ENCODE assay signal across 10 cellular contexts in the genomic region with DNA sequence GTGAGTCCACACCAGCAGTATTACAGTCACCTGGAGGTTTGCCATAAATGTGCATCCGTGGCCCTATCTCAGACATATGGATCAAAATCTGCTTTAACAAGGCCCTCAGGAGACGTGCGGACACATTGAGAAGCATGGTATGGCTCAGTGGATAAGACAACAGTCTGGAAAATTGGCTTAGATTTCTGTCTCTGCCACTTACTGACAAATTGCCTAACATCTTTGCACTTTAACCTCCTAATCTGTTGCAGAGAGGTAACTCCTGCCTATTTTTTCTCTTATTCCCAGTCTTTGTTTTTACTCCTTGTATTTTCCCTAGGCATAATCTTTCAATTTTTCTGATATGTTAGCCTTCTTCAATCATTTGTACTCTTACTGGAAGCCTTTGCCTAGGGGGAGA.
"Had no signal": no experiment of that assay in that cellular context is flagged by ENCODE, and none has a peak within 500 bp of the region (broad histone marks: within the 10 kb centered on the region; RNA-seq: fewer than 3 reads in every experiment).

No MANE protein-coding gene starts in this region.

- FAIRE-seq: K562 had no signal

- H3K36me3 ChIP-seq: HAP-1 had no signal

- ATAC-seq: HCT116, K562 had no signal

- H3K9ac ChIP-seq: GM23248 had no signal

- H3K27ac Mint-ChIP-seq: HFFc6 had no signal

- H3K9me3 ChIP-seq: HAP-1 had no signal

- H3K4me1 ChIP-seq: HAP-1 had no signal

- H3K27ac ChIP-seq: GM23248, HL-60 had no signal

- H2AFZ ChIP-seq: GM23248 had no signal

- DNase-seq: GM23248, GOT3, H7, HFFc6, IMR-90, KG1 had no signal

- H3K4me3 Mint-ChIP-seq: HFFc6 had no signal

- H3K4me3 ChIP-seq: GM23248, HAP-1, K562 had no signal
